ENCODE assay signal across 25 cellular contexts in genomic region chr18:23012249-23012648, GRCh38.
"Had no signal": no experiment of that assay in that cellular context is flagged by ENCODE, and none has a peak within 500 bp of the region (broad histone marks: within the 10 kb centered on the region; RNA-seq: fewer than 3 reads in every experiment).

No MANE protein-coding gene starts in this region.

- FAIRE-seq: bronchial epithelial cell, endothelial cell of umbilical vein, small intestine had no signal

- H3K4me3 ChIP-seq: colonic mucosa, dorsolateral prefrontal cortex, lower lobe of right lung, testis, uterus had no signal

- H3K4me3 Mint-ChIP-seq: activated naive CD8-positive, alpha-beta T cell; activated T-cell treated with anti-CD3 and anti-CD28 coated beads, Interleukin-2, amount 50 U/mL, for 4 hours; effector memory CD8-positive, alpha-beta T cell; naive B cell; neural crest cell had no signal

- H3K27me3 Mint-ChIP-seq: activated naive CD8-positive, alpha-beta T cell; effector memory CD8-positive, alpha-beta T cell; naive B cell had no signal

- H3K4me1 Mint-ChIP-seq: neural crest cell had no signal

- H3K27ac Mint-ChIP-seq: activated naive CD8-positive, alpha-beta T cell; effector memory CD8-positive, alpha-beta T cell had no signal

- DNase-seq: activated CD8-positive, alpha-beta memory T cell treated with anti-CD3 and anti-CD28 coated beads, Interleukin-2, amount 50 U/mL, for 4 hours; activated effector memory CD4-positive, alpha-beta T cell treated with anti-CD3 and anti-CD28 coated beads, Interleukin-2, amount 50 U/mL, for 16 hours; activated T-cell treated with anti-CD3 and anti-CD28 coated beads, Interleukin-2, amount 50 U/mL, for 4 hours; amniotic stem cell; colonic mucosa; dorsolateral prefrontal cortex; effector memory CD8-positive, alpha-beta T cell; foreskin melanocyte; lower lobe of right lung; naive B cell; occipital lobe; small intestine; stimulated activated CD8-positive, alpha-beta memory T cell treated with anti-CD3 and anti-CD28 coated beads, Interleukin-4, amount 100 ng/mL, for 48 hours; stimulated activated naive CD4-positive, alpha-beta T cell; testis; trophoblast cell; uterus had no signal

- ATAC-seq: activated CD4-positive, CD25-positive, alpha-beta regulatory T cell treated with anti-CD3 and anti-CD28 coated beads, Interleukin-2, amount 50 U/mL, for 24 hours; effector memory CD8-positive, alpha-beta T cell; esophagus mucosa; left lobe of liver; lower lobe of right lung; sciatic nerve had no signal

- H3K9me3 Mint-ChIP-seq: activated T-cell treated with anti-CD3 and anti-CD28 coated beads, Interleukin-2, amount 50 U/mL, for 4 hours; effector memory CD8-positive, alpha-beta T cell; naive B cell; neural crest cell had no signal
